In the genomic region with DNA sequence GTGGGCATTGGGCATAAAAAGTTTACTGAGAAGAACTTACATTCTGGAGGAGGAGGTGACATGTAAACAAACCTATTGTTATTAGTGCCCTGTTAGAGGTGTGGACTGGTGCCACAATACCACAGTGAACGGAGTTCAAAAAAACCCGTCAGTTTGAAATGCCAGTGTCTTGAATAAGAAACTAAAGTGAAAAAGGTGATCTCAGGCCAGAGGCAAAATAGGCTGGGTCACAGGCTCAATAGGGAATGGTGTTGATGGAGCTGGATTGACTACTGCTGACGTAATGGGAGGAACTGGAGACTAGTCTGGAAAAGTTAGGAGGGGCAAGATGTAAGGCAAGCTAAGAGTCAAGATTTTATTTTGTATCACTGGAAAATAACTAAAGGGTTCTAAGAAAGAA, we compare ENCODE assay signal across 1 cellular context.
TF ChIP-seq lines count a peak whose summit lies in the region.

No MANE protein-coding gene starts in this region.

TF ChIP-seq in H1, 55 proteins besides CTCF, POLR2A, EP300 and RAD21:
- TF ChIP-seq CHD7 (IDR thresholded peaks at IDR 0.05; ENCODE audit: insufficient replicate concordance, low read length) (no peak), NRF1 (IDR thresholded peaks at IDR 0.05; ENCODE audit: low read depth, low read length) (no peak), CREB1 (IDR thresholded peaks at IDR 0.05) (no peak), CBX8 (IDR thresholded peaks at IDR 0.05; ENCODE audit: borderline replicate concordance, low read depth, low read length) (no peak), ASH2L (IDR thresholded peaks at IDR 0.05; ENCODE audit: low read length) (no peak), ZNF274 (IDR thresholded peaks at IDR 0.05; ENCODE audit: borderline replicate concordance, extremely low read depth, low read length) (no peak), RNF2 (IDR thresholded peaks at IDR 0.05; ENCODE audit: borderline replicate concordance, low read depth, low read length, missing control alignments, poor library complexity, severe bottlenecking) (no peak)
